21 cellular contexts compared by ENCODE assay signal in genomic region chr3:128411574-128412064, GRCh38. TPM values are rescaled to one million over a fixed set of nuclear protein-coding genes. Genes with fewer than 3 reads are reported as not detected.
"Had no signal": no experiment of that assay in that cellular context is flagged by ENCODE, and none has a peak within 500 bp of the region (broad histone marks: within the 10 kb centered on the region; RNA-seq: fewer than 3 reads in every experiment).

No MANE protein-coding gene starts in this region.

- H3K36me3 ChIP-seq: brain microvascular endothelial cell, right atrium auricular region, upper lobe of left lung had no signal

- H3K79me2 ChIP-seq: hepatocyte had no signal

- H3K4me3 ChIP-seq: hepatocyte, right atrium auricular region, smooth muscle cell, upper lobe of left lung had no signal

- FAIRE-seq: kidney had no signal

- H3K4me2 ChIP-seq: hepatocyte, smooth muscle cell had no signal

- H3K9me3 ChIP-seq: right atrium auricular region, upper lobe of left lung had no signal

- H2AFZ ChIP-seq: hepatocyte had no signal

- ATAC-seq: effector memory CD8-positive, alpha-beta T cell; left ventricle myocardium superior; stimulated activated naive B cell treated with anti-CD40 and anti-IgM and Interleukin-4, amounts not matched to agents 10 μg/mL and 1 μg/mL and 100 μg/mL, for 72 hours had no signal

- H3K27ac ChIP-seq: brain microvascular endothelial cell, hepatocyte, right atrium auricular region, upper lobe of left lung had no signal

- H3K27me3 Mint-ChIP-seq: dendritic cell treated with granulocyte-macrophage colony-stimulating factor and Interleukin-4, amounts not matched to agents 40 ng/mL and 50 ng/mL, for 4 days; effector memory CD8-positive, alpha-beta T cell; stimulated activated naive B cell treated with anti-CD40 and anti-IgM and Interleukin-4, amounts not matched to agents 10 μg/mL and 1 μg/mL and 100 μg/mL, for 72 hours had no signal

- H3K9me3 Mint-ChIP-seq: dendritic cell treated with granulocyte-macrophage colony-stimulating factor and Interleukin-4, amounts not matched to agents 40 ng/mL and 50 ng/mL, for 4 days; effector memory CD8-positive, alpha-beta T cell; mesothelial cell of epicardium; stimulated activated naive B cell treated with anti-CD40 and anti-IgM and Interleukin-4, amounts not matched to agents 10 μg/mL and 1 μg/mL and 100 μg/mL, for 72 hours had no signal

- H3K27me3 ChIP-seq: brain microvascular endothelial cell, hepatocyte, right atrium auricular region, upper lobe of left lung had no signal

- DNase-seq: activated CD4-positive, alpha-beta T cell treated with anti-CD3 and anti-CD28 coated beads, Interleukin-2, amount 50 U/mL, for 1 hour; activated CD4-positive, CD25-positive, alpha-beta regulatory T cell; activated naive CD4-positive, alpha-beta T cell treated with anti-CD3 and anti-CD28 coated beads, Interleukin-2, amount 50 U/mL, for 16 hours; activated T-cell treated with anti-CD3 and anti-CD28 coated beads, Interleukin-2, amount 50 U/mL, for 1 hour; amygdala; brain microvascular endothelial cell; cerebellar nuclear complex; effector memory CD8-positive, alpha-beta T cell; kidney; left ventricle myocardium superior; stimulated activated naive B cell treated with anti-CD40 and anti-IgM and Interleukin-4, amounts not matched to agents 10 μg/mL and 1 μg/mL and 100 μg/mL, for 72 hours; T-helper 9 cell had no signal

- H3K27ac Mint-ChIP-seq: dendritic cell treated with granulocyte-macrophage colony-stimulating factor and Interleukin-4, amounts not matched to agents 40 ng/mL and 50 ng/mL, for 4 days; effector memory CD8-positive, alpha-beta T cell; mesothelial cell of epicardium; stimulated activated naive B cell treated with anti-CD40 and anti-IgM and Interleukin-4, amounts not matched to agents 10 μg/mL and 1 μg/mL and 100 μg/mL, for 72 hours had no signal

- H3K4me3 Mint-ChIP-seq: dendritic cell treated with granulocyte-macrophage colony-stimulating factor and Interleukin-4, amounts not matched to agents 40 ng/mL and 50 ng/mL, for 4 days; effector memory CD8-positive, alpha-beta T cell; mesothelial cell of epicardium; stimulated activated naive B cell treated with anti-CD40 and anti-IgM and Interleukin-4, amounts not matched to agents 10 μg/mL and 1 μg/mL and 100 μg/mL, for 72 hours had no signal

- H3K4me1 Mint-ChIP-seq: stimulated activated naive B cell treated with anti-CD40 and anti-IgM and Interleukin-4, amounts not matched to agents 10 μg/mL and 1 μg/mL and 100 μg/mL, for 72 hours had no signal

RNA-seq across cellular contexts. Expression of gene DNAJB8, which starts 55.1 kb away (rescaled TPM):
- total RNA-seq: epithelial cell of proximal tubule, hepatocyte, kidney, left ventricle myocardium superior, mesothelial cell of epicardium, myocyte, posterior vena cava, right atrium auricular region, smooth muscle cell, upper lobe of left lung had no signal
- polyA plus RNA-seq: hepatocyte, smooth muscle cell had no signal
